In genomic region chr10:15725603-15726002, GRCh38 we compare ENCODE assay signal across 9 cellular contexts. TPM values are rescaled to one million over a fixed set of nuclear protein-coding genes. Genes with fewer than 3 reads are reported as not detected.
DNase-seq lines count a peak whose midpoint lies in the region; ATAC-seq, FAIRE-seq and TF ChIP-seq lines count a peak whose summit lies in the region.
"Had no signal": no experiment of that assay in that cellular context is flagged by ENCODE, and none has a peak within 500 bp of the region (broad histone marks: within the 10 kb centered on the region; RNA-seq: fewer than 3 reads in every experiment).

No MANE protein-coding gene starts in this region.

- no peak for FAIRE-seq in HTR-8/SVneo (lab: Jason Lieb, UNC)

- TF ChIP-seq CTCF in WI38 (IDR thresholded peaks at IDR 0.05; ENCODE audit: low read depth, low read length) (peak; percentile 47), thoracic aorta (IDR thresholded peaks at IDR 0.05) (peak; percentile 54), thyroid gland (IDR thresholded peaks at IDR 0.05) (peak in 3 of 6 experiments; percentile 15 to 37 (median 26))

- H3K9me3 ChIP-seq in right cardiac atrium (ENCODE audit: control insufficient read depth, low read length) (no peaks in the 10 kb centered on the region), thoracic aorta (no peaks in the 10 kb centered on the region), thyroid gland (no peaks in the 10 kb centered on the region)

- H3K27ac ChIP-seq in right cardiac atrium (ENCODE audit: low read length) (no peak overlapping the region), thoracic aorta (peak overlapping the region; percentile 83 to 89), thyroid gland (no peak overlapping the region)
- H3K27ac ChIP-seq: BLaER1 treated with 17β-estradiol and CSF1 and Interleukin-3, amounts not matched to agents 10 nM and 100 nM had no signal

- H3K4me1 ChIP-seq in right cardiac atrium (ENCODE audit: control insufficient read depth, insufficient read depth, low read length), result no peaks in the 10 kb centered on the region
- peaks cover 23 to 57% of the 10 kb centered on the region in 2 donors for H3K4me1 ChIP-seq in thoracic aorta (ENCODE audit: control insufficient read depth in 1 of 2, low read depth in 2 of 2)
- H3K4me1 ChIP-seq in thyroid gland, result no peaks in the 10 kb centered on the region

- H3K36me3 ChIP-seq in thoracic aorta (no peaks in the 10 kb centered on the region), thyroid gland (no peaks in the 10 kb centered on the region)
- H3K36me3 ChIP-seq: BLaER1 treated with 17β-estradiol and CSF1 and Interleukin-3, amounts not matched to agents 10 nM and 100 nM had no signal

- H3K27me3 ChIP-seq in right cardiac atrium (ENCODE audit: control insufficient read depth, insufficient read depth), result no peaks in the 10 kb centered on the region
- H3K27me3 ChIP-seq in thoracic aorta (replicated peaks; ENCODE audit: insufficient read depth), result no peaks in the 10 kb centered on the region
- no peaks in the 10 kb centered on the region for H3K27me3 ChIP-seq in thyroid gland
- H3K27me3 ChIP-seq: BLaER1 treated with 17β-estradiol and CSF1 and Interleukin-3, amounts not matched to agents 10 nM and 100 nM had no signal

- TF ChIP-seq POLR2A in thyroid gland (IDR thresholded peaks at IDR 0.05), result no peak

- 1% methylated on average over 2 of the region's 2 CpGs for WGBS in right cardiac atrium
- WGBS in thyroid gland, 2 donors, result 6 to 11% methylated on average over 2 of the region's 2 CpGs

- intact Hi-C loops in right cardiac atrium (cut with DNase I) (loop anchor here in 3 of 4 donors (5.0 to 10.0 kb wide), 3 partner anchors 99 to 293 kb away; no protein-coding TSS in a partner anchor), thyroid gland (cut with DNase I) (loop anchor here (5.0 kb wide), 1 partner anchor 293 kb away; no protein-coding TSS in a partner anchor)

- H3K4me3 ChIP-seq in WI38 (ENCODE audit: low read depth, low read length), result no peak overlapping the region
- H3K4me3 ChIP-seq in right cardiac atrium (ENCODE audit: low read length), result no peak overlapping the region
- peak overlapping the region; percentile 51 for H3K4me3 ChIP-seq in thoracic aorta
- H3K4me3 ChIP-seq in thyroid gland (replicated peaks in 1 of 3), result no peak overlapping the region
- H3K4me3 ChIP-seq: BLaER1 treated with 17β-estradiol and CSF1 and Interleukin-3, amounts not matched to agents 10 nM and 100 nM had no signal

- peak; percentile 5 for DNase-seq in NCI-H1436 (lab: John Stamatoyannopoulos, UW)
- DNase-seq in NCI-H1436 treated with DMSO at 0.1 percent for 48 hours (lab: John Stamatoyannopoulos, UW), result no peak
- peak; percentile 41 for DNase-seq in HTR-8/SVneo (ENCODE audit: insufficient read length, low spot score)
- DNase-seq in right cardiac atrium, result no peak
- DNase-seq in thoracic aorta (ENCODE audit: low spot score), result no peak
- no peak for DNase-seq in thyroid gland
- DNase-seq in NCI-H774 (lab: John Stamatoyannopoulos, UW), result no peak

- peak; percentile 78 for ATAC-seq in right cardiac atrium
- ATAC-seq in thoracic aorta (ENCODE audit: insufficient number of reproducible peaks, low FRiP score, low read depth), result peak; percentile 42

RNA-seq across cellular contexts. Expression of gene ITGA8, which starts 5.9 kb away (rescaled TPM):
- total RNA-seq in right cardiac atrium (1 to 10 TPM; 3.7 to 8.8 (median 5.6) TPM), thoracic aorta (1,000 to 10,000 TPM; 1,137 to 1,173 TPM), thyroid gland (10 to 100 TPM in 1 of 4 donors, 1 to 10 TPM in 3; 4.6 to 14.8 (median 4.9) TPM)
- 5.5 TPM for polyA plus RNA-seq in right cardiac atrium

Comparison
In these comparisons a context has a peak if more than half of its experiments do, and no peak if none do; other contexts are left out.
1. DNase-seq: peak in NCI-H1436 (single experiment) and HTR-8/SVneo (single experiment); none in NCI-H1436 treated with DMSO at 0.1 percent for 48 hours (single experiment), right cardiac atrium (0 of 3), thoracic aorta (single experiment), thyroid gland (0 of 2) and NCI-H774 (single experiment).
2. H3K27ac ChIP-seq: peak in thoracic aorta (2 of 2); none in right cardiac atrium (single experiment) and thyroid gland (0 of 3).
3. RNA of gene ITGA8, which starts 5.9 kb away (total RNA-seq): 1,137 to 1,173 TPM in thoracic aorta; 3.7 to 8.8 TPM in right cardiac atrium and 4.6 to 14.8 TPM in thyroid gland; every median in the first group is over 10 times any median in the second.